In genomic region chr6:37632291-37632690, GRCh38 we compare ENCODE assay signal across 25 cellular contexts.
"Had no signal": no experiment of that assay in that cellular context is flagged by ENCODE, and none has a peak within 500 bp of the region (broad histone marks: within the 10 kb centered on the region; RNA-seq: fewer than 3 reads in every experiment).

No MANE protein-coding gene starts in this region.

- H3K27me3 ChIP-seq: brain microvascular endothelial cell had no signal

- H3K4me1 Mint-ChIP-seq: activated CD4-positive, alpha-beta T cell treated with anti-CD3 and anti-CD28 coated beads for 36 hours; activated CD4-positive, alpha-beta T cell treated with anti-CD3 and anti-CD28 coated beads, Interleukin-2, amount 10 ng/mL, durations not matched to agents 7 days and 5 days had no signal

- H3K4me3 Mint-ChIP-seq: activated CD4-positive, alpha-beta memory T cell treated with anti-CD3 and anti-CD28 coated beads, Interleukin-2, amount 10 ng/mL, durations not matched to agents 7 days and 5 days; activated CD4-positive, alpha-beta T cell treated with anti-CD3 and anti-CD28 coated beads for 36 hours; activated CD4-positive, alpha-beta T cell treated with anti-CD3 and anti-CD28 coated beads, Interleukin-2, amount 10 ng/mL, durations not matched to agents 7 days and 5 days; activated naive CD4-positive, alpha-beta T cell treated with anti-CD3 and anti-CD28 coated beads, Interleukin-2, amount 10 ng/mL, durations not matched to agents 7 days and 5 days; activated naive CD8-positive, alpha-beta T cell; activated T-cell treated with anti-CD3 and anti-CD28 coated beads, Interleukin-2, amount 50 U/mL, for 24 hours; activated T-cell treated with anti-CD3 and anti-CD28 coated beads, Interleukin-2, amount 50 U/mL, for 72 hours had no signal

- H3K27ac ChIP-seq: brain microvascular endothelial cell, epithelial cell of prostate, gastroesophageal sphincter had no signal

- H3K27me3 Mint-ChIP-seq: activated CD4-positive, alpha-beta T cell treated with anti-CD3 and anti-CD28 coated beads for 36 hours; activated naive CD8-positive, alpha-beta T cell; activated T-cell treated with anti-CD3 and anti-CD28 coated beads, Interleukin-2, amount 50 U/mL, for 24 hours had no signal

- H3K27ac Mint-ChIP-seq: activated CD4-positive, alpha-beta memory T cell treated with anti-CD3 and anti-CD28 coated beads, Interleukin-2, amount 10 ng/mL, durations not matched to agents 7 days and 5 days; activated CD4-positive, alpha-beta T cell treated with anti-CD3 and anti-CD28 coated beads for 36 hours; activated CD4-positive, alpha-beta T cell treated with anti-CD3 and anti-CD28 coated beads, Interleukin-2, amount 10 ng/mL, durations not matched to agents 7 days and 5 days; activated naive CD4-positive, alpha-beta T cell treated with anti-CD3 and anti-CD28 coated beads, Interleukin-2, amount 10 ng/mL, durations not matched to agents 7 days and 5 days; activated naive CD8-positive, alpha-beta T cell; activated T-cell treated with anti-CD3 and anti-CD28 coated beads, Interleukin-2, amount 50 U/mL, for 24 hours; activated T-cell treated with anti-CD3 and anti-CD28 coated beads, Interleukin-2, amount 50 U/mL, for 72 hours had no signal

- H3K9me3 Mint-ChIP-seq: activated CD4-positive, alpha-beta memory T cell treated with anti-CD3 and anti-CD28 coated beads, Interleukin-2, amount 10 ng/mL, durations not matched to agents 7 days and 5 days; activated CD4-positive, alpha-beta T cell treated with anti-CD3 and anti-CD28 coated beads, Interleukin-2, amount 10 ng/mL, durations not matched to agents 7 days and 5 days; activated naive CD4-positive, alpha-beta T cell treated with anti-CD3 and anti-CD28 coated beads, Interleukin-2, amount 10 ng/mL, durations not matched to agents 7 days and 5 days; activated T-cell treated with anti-CD3 and anti-CD28 coated beads, Interleukin-2, amount 50 U/mL, for 24 hours; activated T-cell treated with anti-CD3 and anti-CD28 coated beads, Interleukin-2, amount 50 U/mL, for 72 hours had no signal

- H3K4me1 ChIP-seq: gastroesophageal sphincter had no signal

- H3K36me3 ChIP-seq: brain microvascular endothelial cell, esophagus squamous epithelium, gastroesophageal sphincter had no signal

- H3K36me3 Mint-ChIP-seq: activated naive CD4-positive, alpha-beta T cell treated with anti-CD3 and anti-CD28 coated beads, Interleukin-2, amount 10 ng/mL, durations not matched to agents 7 days and 5 days; activated naive CD8-positive, alpha-beta T cell had no signal

- ATAC-seq: activated CD4-positive, alpha-beta T cell treated with anti-CD3 and anti-CD28 coated beads for 36 hours; activated T-cell treated with anti-CD3 and anti-CD28 coated beads, Interleukin-2, amount 50 U/mL, for 72 hours; gastroesophageal sphincter had no signal

- H3K9me3 ChIP-seq: esophagus squamous epithelium, gastroesophageal sphincter had no signal

- DNase-seq: activated CD4-positive, alpha-beta memory T cell treated with anti-CD3 and anti-CD28 coated beads, Interleukin-2, amount 10 ng/mL, durations not matched to agents 7 days and 5 days; activated CD4-positive, alpha-beta T cell treated with anti-CD3 and anti-CD28 coated beads for 36 hours; activated CD4-positive, alpha-beta T cell treated with anti-CD3 and anti-CD28 coated beads, Interleukin-2, amount 10 ng/mL, durations not matched to agents 7 days and 5 days; activated CD4-positive, alpha-beta T cell treated with anti-CD3 and anti-CD28 coated beads, Interleukin-2, amount 50 U/mL, for 4 hours; activated CD4-positive, CD25-positive, alpha-beta regulatory T cell; activated CD4-positive, CD25-positive, alpha-beta regulatory T cell treated with anti-CD3 and anti-CD28 coated beads, Interleukin-2, amount 50 U/mL, for 72 hours; activated CD8-positive, alpha-beta memory T cell treated with anti-CD3 and anti-CD28 coated beads, Interleukin-2, amount 50 U/mL, for 48 hours; activated gamma-delta T cell; activated naive CD4-positive, alpha-beta T cell; activated naive CD4-positive, alpha-beta T cell treated with anti-CD3 and anti-CD28 coated beads, Interleukin-2, amount 10 ng/mL, durations not matched to agents 7 days and 5 days; activated T-cell treated with anti-CD3 and anti-CD28 coated beads for 4 hours; activated T-cell treated with anti-CD3 and anti-CD28 coated beads, Interleukin-2, amount 50 U/mL, for 24 hours; activated T-cell treated with anti-CD3 and anti-CD28 coated beads, Interleukin-2, amount 50 U/mL, for 72 hours; amniotic stem cell; anterior cingulate cortex; brain microvascular endothelial cell; caudate nucleus; cortex of kidney; effector CD8-positive, alpha-beta T cell; esophagus squamous epithelium; foreskin melanocyte; T-helper 2 cell had no signal

- H3K4me3 ChIP-seq: esophagus squamous epithelium, gastroesophageal sphincter had no signal
